Comparison of ENCODE assay signal across 8 cellular contexts in the genomic region with DNA sequence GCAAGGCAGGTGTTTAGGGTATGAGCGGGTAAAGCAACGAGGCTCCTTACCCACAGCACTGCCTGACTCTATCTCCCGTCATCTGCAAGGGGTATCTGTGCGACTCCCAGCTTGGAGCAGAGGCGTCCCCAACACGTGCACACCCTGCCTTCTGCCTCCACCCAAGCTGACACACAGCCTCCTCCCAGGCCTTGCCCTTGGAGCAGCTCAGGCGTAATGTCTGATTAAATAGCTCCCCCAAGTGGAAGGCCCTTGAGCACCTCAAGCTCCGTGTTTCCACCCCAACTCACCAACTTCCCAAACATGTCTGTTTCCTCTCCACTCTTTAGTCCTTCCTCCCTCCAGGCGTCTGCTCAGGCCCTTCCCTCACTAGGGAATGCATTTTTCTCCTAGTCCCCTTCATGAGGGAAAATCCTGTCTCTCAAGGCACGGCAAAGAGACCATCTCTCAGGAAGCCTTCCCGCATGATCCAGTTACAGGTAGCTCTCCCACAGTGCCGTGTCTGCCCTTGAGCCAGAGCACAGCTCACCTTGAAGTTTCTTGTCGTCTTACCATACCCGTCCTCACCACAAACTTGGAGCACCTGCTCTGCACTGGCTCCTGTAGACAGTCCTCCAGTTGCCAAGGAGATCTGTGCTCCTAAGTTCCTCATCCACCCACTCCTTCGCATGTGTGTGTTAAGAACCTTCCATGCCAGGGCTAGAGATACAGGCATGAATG. TPM values are rescaled to one million over a fixed set of nuclear protein-coding genes. Genes with fewer than 3 reads are reported as not detected.
DNase-seq lines count a peak whose midpoint lies in the region; ATAC-seq, FAIRE-seq and TF ChIP-seq lines count a peak whose summit lies in the region.

No MANE protein-coding gene starts in this region.

- TF ChIP-seq POLR2A in testis (IDR thresholded peaks at IDR 0.05) = no peak

- peak; percentile 90 for FAIRE-seq in bronchial epithelial cell (lab: Jason Lieb, UNC)

- H3K4me1 ChIP-seq in testis = peaks cover 17% of the 10 kb centered on the region

- no peaks in the 10 kb centered on the region for H3K9me3 ChIP-seq in testis

- DNase-seq in Ammon's horn (ENCODE audit: low spot score) = peak; percentile 90
- peak; percentile 37 for DNase-seq in GM13976 (ENCODE audit: low spot score)
- peak; percentile 48 for DNase-seq in NCI-H748 (lab: John Stamatoyannopoulos, UW; ENCODE audit: unreplicated experiment)
- DNase-seq in bronchial epithelial cell (ENCODE audit: low read depth) = peak; percentile 67
- peak; percentile 77 for DNase-seq in kidney tubule cell (ENCODE audit: low spot score)
- DNase-seq in testis = peak; percentile 85

- H3K36me3 ChIP-seq in bronchial epithelial cell (ENCODE audit: control insufficient read depth, insufficient read depth, low read length) (peaks cover 2% of the 10 kb centered on the region), testis (ENCODE audit: low read depth, missing control alignments) (no peaks in the 10 kb centered on the region)

- H3K27me3 ChIP-seq in bronchial epithelial cell (ENCODE audit: control insufficient read depth, insufficient read depth, low read length) (no peaks in the 10 kb centered on the region), testis (no peaks in the 10 kb centered on the region)

- TF ChIP-seq CTCF in GM13976 (IDR thresholded peaks at IDR 0.05; ENCODE audit: borderline replicate concordance, control extremely low read depth, extremely low read depth, insufficient read depth, missing control alignments) = peak; percentile 42
- peak; percentile 87 for TF ChIP-seq CTCF in bronchial epithelial cell (IDR thresholded peaks at IDR 0.05; ENCODE audit: insufficient read depth, low read length, severe bottlenecking)
- peak in 2 of 3 experiments; percentile 57 to 60 for TF ChIP-seq CTCF in testis (IDR thresholded peaks at IDR 0.05)

- no peak for ATAC-seq in HG02973 (IDR thresholded peaks at IDR 0.05; ENCODE audit: unreplicated experiment)
- no peak for ATAC-seq in GM19023 (IDR thresholded peaks at IDR 0.05; ENCODE audit: unreplicated experiment)

- intact Hi-C loops in testis (cut with DNase I; ENCODE audit: low total_unique reads) = loop anchor here (5.0 kb wide), 1 partner anchor 80 kb away; no protein-coding TSS in a partner anchor

- H3K4me3 ChIP-seq in bronchial epithelial cell (ENCODE audit: low read depth, low read length) (no peak overlapping the region), testis (no peak overlapping the region)

- 55 to 65% methylated on average over 15 of the region's 15 CpGs for WGBS in testis, 2 donors

- peak overlapping the region in 1 of 2 donors; percentile 60 for H3K27ac ChIP-seq in testis

- in situ Hi-C loops in GM13976 (cut with MboI; ENCODE audit: low sequenced_read_pairs, unreplicated experiment) = no loop called here

RNA-seq across cellular contexts. Expression of a gene that starts 15.8 kb away (rescaled TPM):
- total RNA-seq in bronchial epithelial cell (12.1 and 16.4 TPM in 2 replicates), testis (100 to 1,000 TPM; 140 to 190 TPM)
- polyA plus RNA-seq in testis (ENCODE audit: insufficient read depth, low read depth, low replicate concordance) = 263 TPM

RNA-seq across cellular contexts. Expression of a gene that starts 48.8 kb away (rescaled TPM):
- under 0.01 and 0.38 TPM in 2 replicates for total RNA-seq in bronchial epithelial cell
- total RNA-seq in testis = under 1 TPM; 0.39 to 0.68 TPM
- polyA plus RNA-seq in testis (ENCODE audit: insufficient read depth, low read depth, low replicate concordance) = 0.80 TPM

Comparison
In these comparisons a context has a peak if more than half of its experiments do, and no peak if none do; other contexts are left out.
1. DNase-seq: peak in every context shown above with its lines; median percentile 90 in Ammon's horn; 85 in testis; 77 in kidney tubule cell; 67 in bronchial epithelial cell; 48 in NCI-H748; 37 in GM13976.